21 cellular contexts compared by ENCODE assay signal in genomic region chr12:58860788-58861240, GRCh38. TPM values are rescaled to one million over a fixed set of nuclear protein-coding genes. Genes with fewer than 3 reads are reported as not detected.
DNase-seq lines count a peak whose midpoint lies in the region; ATAC-seq, FAIRE-seq and TF ChIP-seq lines count a peak whose summit lies in the region.
"Had no signal": no experiment of that assay in that cellular context is flagged by ENCODE, and none has a peak within 500 bp of the region (broad histone marks: within the 10 kb centered on the region; RNA-seq: fewer than 3 reads in every experiment).

No MANE protein-coding gene starts in this region.

- no peak overlapping the region for H3K4me3 Mint-ChIP-seq in chondrocyte (ENCODE audit: unreplicated experiment)
- H3K4me3 Mint-ChIP-seq: CD14-positive monocyte had no signal

- no peaks in the 10 kb centered on the region for H3K27me3 ChIP-seq in stomach

- H3K4me1 ChIP-seq in HEK293 (ENCODE audit: control insufficient read depth, insufficient read depth, low read length) (no peaks in the 10 kb centered on the region), stomach (peaks cover 0 to 32% (median 3%) of the 10 kb centered on the region in 4 donors)

- DNase-seq in chondrocyte (ENCODE audit: low spot score) (no peak), left lobe of liver (ENCODE audit: low spot score) (no peak), stomach (no peak), D721Med (ENCODE audit: insufficient read length, low spot score) (no peak), superior temporal gyrus (ENCODE audit: extremely low spot score) (no peak)
- DNase-seq: GF-D8, H7, MM.1S, NCI-H1092, NCI-H1436 treated with DMSO at 0.1 percent for 48 hours, NCI-H2081, NCI-H774, OCI-M1, SHP77 treated with DMSO at 0.1 percent for 48 hours, T-helper 1 cell had no signal

- CTCF ChIA-PET in HEK293 (lab: Yijun Ruan, JAX) = no interaction called here

- H3K36me3 ChIP-seq in HEK293 (ENCODE audit: control insufficient read depth in 2 of 2, insufficient read depth in 1 of 2, low read length in 2 of 2) (peaks cover 4 to 6% of the 10 kb centered on the region in 2 experiments; a peak in 2 of 3 replicates), stomach (peaks cover 0 to 4% (median 2%) of the 10 kb centered on the region in 4 donors)

- FAIRE-seq in D721Med (lab: Jason Lieb, UNC) = no peak
- FAIRE-seq: HTR-8/SVneo had no signal

- no peak for TF ChIP-seq POLR2A in stomach (IDR thresholded peaks at IDR 0.05)

- H3K27ac Mint-ChIP-seq in chondrocyte (ENCODE audit: unreplicated experiment) = peak overlapping the region; percentile 59
- H3K27ac Mint-ChIP-seq: CD14-positive monocyte had no signal

- no peak for TF ChIP-seq EP300 in stomach (IDR thresholded peaks at IDR 0.05)

- peaks cover 11% of the 10 kb centered on the region for H3K36me3 Mint-ChIP-seq in chondrocyte (ENCODE audit: low read depth)
- H3K36me3 Mint-ChIP-seq: CD14-positive monocyte had no signal

- no peak overlapping the region for H3K27ac ChIP-seq in HEK293 (ENCODE audit: extremely low read depth, low read depth, low read length)
- H3K27ac ChIP-seq in stomach = peak overlapping the region in 4 of 5 donors; percentile 30 to 73 (median 54)

- peaks cover 11% of the 10 kb centered on the region for H3K4me1 Mint-ChIP-seq in chondrocyte (ENCODE audit: low read depth)
- H3K4me1 Mint-ChIP-seq: CD14-positive monocyte had no signal

- ATAC-seq in left lobe of liver (peak; percentile 19), GM18861 (IDR thresholded peaks at IDR 0.05; ENCODE audit: unreplicated experiment) (no peak), GM19324 (IDR thresholded peaks at IDR 0.05; ENCODE audit: low FRiP score, unreplicated experiment) (no peak)
- ATAC-seq: SK-N-SH treated with all-trans-retinoic acid at 6 μM for 48 hours had no signal

- H3K4me3 ChIP-seq in HEK293 (ENCODE audit: low read depth, low read length) = no peak overlapping the region
- H3K4me3 ChIP-seq in stomach = no peak overlapping the region

- H3K9me3 Mint-ChIP-seq in chondrocyte (ENCODE audit: low read depth) = peaks cover 2% of the 10 kb centered on the region

- POLR2A ChIA-PET in HEK293 (lab: Yijun Ruan, JAX) = no interaction called here

- H3K9me3 ChIP-seq in HEK293 (ENCODE audit: control insufficient read depth, insufficient read depth, low read depth, low read length) = no peaks in the 10 kb centered on the region
- no peaks in the 10 kb centered on the region for H3K9me3 ChIP-seq in stomach

- no peak for TF ChIP-seq CTCF in HEK293 (tag by site-specific recombination; IDR thresholded peaks at IDR 0.05)
- no peak for TF ChIP-seq CTCF in chondrocyte (IDR thresholded peaks at IDR 0.05)
- no peak for TF ChIP-seq CTCF in stomach (IDR thresholded peaks at IDR 0.05)
- TF ChIP-seq CTCF in D721Med (IDR thresholded peaks at IDR 0.05; ENCODE audit: insufficient read depth, missing control alignments) = no peak

- intact Hi-C loops in stomach (cut with DNase I; ENCODE audit: low total_unique reads) = no loop called here

- no peaks in the 10 kb centered on the region for H3K27me3 Mint-ChIP-seq in chondrocyte (ENCODE audit: low read depth)

- 52 to 84% (median 74%) methylated on average over 4 of the region's 4 CpGs for WGBS in stomach, 5 donors

TF ChIP-seq in HEK293, 187 proteins besides CTCF, POLR2A, EP300 and RAD21:
- TF ChIP-seq ATF2 (tag by site-specific recombination; IDR thresholded peaks at IDR 0.05; ENCODE audit: low read depth) (no peak), GLIS2 (tag by site-specific recombination; IDR thresholded peaks at IDR 0.05) (0 out of 2 replicates have a peak, but pooled peaks have one; percentile 18), ZNF580 (tag by site-specific recombination; IDR thresholded peaks at IDR 0.05) (no peak)

RNA-seq across cellular contexts. Expression of gene LRIG3, which starts 59.5 kb away (rescaled TPM):
- total RNA-seq in chondrocyte (80.4 to 207 TPM (median 85.8 TPM) in 3 replicates), left lobe of liver (10.8 TPM), stomach (100 to 1,000 TPM in 3 of 5 donors, 10 to 100 TPM in 2; 41.4 to 330 (median 178) TPM)
- 10 to 100 TPM in 1 of 3 donors, 1 to 10 TPM in 2; 4.8 to 12.4 (median 7.2) TPM for polyA plus RNA-seq in stomach
- polyA plus RNA-seq: CD14-positive monocyte had no signal
